8 cellular contexts compared by ENCODE assay signal in genomic region chr6:11700118-11700718, GRCh38.
DNase-seq lines count a peak whose midpoint lies in the region; ATAC-seq and TF ChIP-seq lines count a peak whose summit lies in the region.

No MANE protein-coding gene starts in this region.

- H3K4me1 ChIP-seq in SK-N-SH (ENCODE audit: control insufficient read depth in 1 of 2, insufficient read depth in 2 of 2, low read depth in 1 of 2, low read length in 1 of 2): peaks cover 0 to 7% of the 10 kb centered on the region in 2 experiments; a peak in 1 of 4 replicates
- peaks cover 0 to 7% (median 0%) of the 10 kb centered on the region in 6 donors for H3K4me1 ChIP-seq in spleen

- peak; percentile 42; the same call in 1 of the 2 replicates for TF ChIP-seq CTCF in LNCaP clone FGC (IDR thresholded peaks at IDR 0.05; ENCODE audit: control insufficient read depth, extremely low read depth, insufficient read depth)
- TF ChIP-seq CTCF in SK-N-SH (IDR thresholded peaks at IDR 0.05): peak; percentile 67
- peak in 9 of 11 experiments; percentile 30 to 56 (median 39) for TF ChIP-seq CTCF in spleen (IDR thresholded peaks at IDR 0.05 in 8 of 11, conservative IDR thresholded peaks at IDR 0.05 in 3 of 11)

- H3K4me2 ChIP-seq in SK-N-SH: no peak overlapping the region

- POLR2A ChIA-PET in SK-N-SH (lab: Yijun Ruan, JAX): no interaction called here

- H3K27ac ChIP-seq in SK-N-SH (ENCODE audit: low read depth in 2 of 2, low read length in 1 of 2) (no peak overlapping the region), spleen (no peak overlapping the region)

- DNase-seq in DMS114 treated with DMSO at 0.1 percent for 48 hours (lab: John Stamatoyannopoulos, UW; ENCODE audit: unreplicated experiment) (peak; percentile 72), LNCaP clone FGC (ENCODE audit: low read depth) (peak; percentile 76), SK-N-SH (peak; percentile 50), fibroblast of the conjunctiva (ENCODE audit: low read depth) (peak; percentile 43), spleen (no peak), T-helper 9 cell (no peak)
- DNase-seq in effector CD8-positive, alpha-beta T cell (lab: John Stamatoyannopoulos, UW): no peak

- no peaks in the 10 kb centered on the region for H3F3A ChIP-seq in SK-N-SH (replicated peaks; ENCODE audit: insufficient read depth)

- no peak for ATAC-seq in HG03045 (IDR thresholded peaks at IDR 0.05; ENCODE audit: unreplicated experiment)

- no peak overlapping the region for H3K4me3 ChIP-seq in LNCaP clone FGC (ENCODE audit: low read depth, low read length)
- no peak overlapping the region; a peak in 1 of 4 replicates for H3K4me3 ChIP-seq in SK-N-SH (ENCODE audit: low read depth in 2 of 2, low read length in 1 of 2)
- H3K4me3 ChIP-seq in spleen: no peak overlapping the region

- CTCF ChIA-PET in SK-N-SH (lab: Yijun Ruan, JAX): interaction anchor here (0.6 to 3.6 kb wide), 10 partner anchors 11 to 905 kb away, joined by 3 to 16 read pairs (median 4); no protein-coding TSS in a partner anchor

- H3K9ac ChIP-seq in SK-N-SH: 0 out of 2 replicates have a peak overlapping the region, but pooled peaks have one; percentile 9

- H3K36me3 ChIP-seq in SK-N-SH (replicated peaks in 1 of 2; ENCODE audit: control insufficient read depth in 1 of 2, insufficient read depth in 2 of 2, low read length in 1 of 2) (no peaks in the 10 kb centered on the region), spleen (no peaks in the 10 kb centered on the region)

- TF ChIP-seq POLR2A in spleen (IDR thresholded peaks at IDR 0.05): no peak

- TF ChIP-seq EP300 in SK-N-SH (IDR thresholded peaks at IDR 0.05; ENCODE audit: borderline replicate concordance in 1 of 2, low read depth in 1 of 2, low read length in 1 of 2): no peak

- H3K9me2 ChIP-seq in SK-N-SH: no peaks in the 10 kb centered on the region

- no peaks in the 10 kb centered on the region for H3K79me2 ChIP-seq in SK-N-SH (ENCODE audit: insufficient read depth)

- TF ChIP-seq RAD21 in SK-N-SH (IDR thresholded peaks at IDR 0.05; ENCODE audit: low read length): peak; percentile 66

- WGBS in SK-N-SH (ENCODE audit: low lambda C conversion rate): 95% methylated on average over 2 of the region's 2 CpGs
- WGBS in spleen, 5 donors: 94 to 100% (median 98%) methylated on average over 2 of the region's 2 CpGs

- peak overlapping the region; percentile 64; the same call in 1 of the 2 replicates for H2AFZ ChIP-seq in SK-N-SH (ENCODE audit: low read depth)

- no peaks in the 10 kb centered on the region for H3K9me3 ChIP-seq in SK-N-SH
- H3K9me3 ChIP-seq in spleen: no peaks in the 10 kb centered on the region

- H3K27me3 ChIP-seq in SK-N-SH (ENCODE audit: insufficient read depth) (no peaks in the 10 kb centered on the region), spleen (replicated peaks in 1 of 7) (no peaks in the 10 kb centered on the region)

- intact Hi-C loops in spleen (cut with DNase I; ENCODE audit: low total_unique reads): no loop called here

- no peaks in the 10 kb centered on the region for H4K20me1 ChIP-seq in SK-N-SH (ENCODE audit: insufficient read depth)

TF ChIP-seq in SK-N-SH, 30 proteins besides CTCF, POLR2A, EP300 and RAD21:
- TF ChIP-seq SMC3 (IDR thresholded peaks at IDR 0.05; ENCODE audit: low read depth, low read length): peak; percentile 65
- TF ChIP-seq TAF1 (IDR thresholded peaks at IDR 0.05; ENCODE audit: borderline replicate concordance, low read depth, low read length): no peak

Comparison
In these comparisons a context has a peak if more than half of its experiments do, and no peak if none do; other contexts are left out.
1. DNase-seq: peak in DMS114 treated with DMSO at 0.1 percent for 48 hours (single experiment), LNCaP clone FGC (single experiment), SK-N-SH (single experiment) and fibroblast of the conjunctiva (single experiment); none in spleen (single experiment), T-helper 9 cell (single experiment) and effector CD8-positive, alpha-beta T cell (single experiment).
2. Peak in every context shown above with its lines, with median percentiles within 50 percentile points of each other: CTCF ChIP-seq.